14 cellular contexts compared by ENCODE assay signal in genomic region chr19:13133241-13133870, GRCh38. TPM values are rescaled to one million over a fixed set of nuclear protein-coding genes. Genes with fewer than 3 reads are reported as not detected.
DNase-seq lines count a peak whose midpoint lies in the region; ATAC-seq and TF ChIP-seq lines count a peak whose summit lies in the region.
"Had no signal": no experiment of that assay in that cellular context is flagged by ENCODE, and none has a peak within 500 bp of the region (broad histone marks: within the 10 kb centered on the region; RNA-seq: fewer than 3 reads in every experiment).

No MANE protein-coding gene starts in this region.

- H4K20me1 ChIP-seq in H9 (ENCODE audit: control insufficient read depth, insufficient read depth, insufficient read length) = no peaks in the 10 kb centered on the region

- no peak overlapping the region for H3K14ac ChIP-seq in H9 (ENCODE audit: insufficient read depth, low read length)

- H3K27me3 ChIP-seq in H9 (ENCODE audit: insufficient read depth, low read length) (no peaks in the 10 kb centered on the region), MG63 (no peaks in the 10 kb centered on the region)
- no peaks in the 10 kb centered on the region for H3K27me3 ChIP-seq in naive thymus-derived CD4-positive, alpha-beta T cell (ENCODE audit: control insufficient read depth in 2 of 2, insufficient read depth in 2 of 2, low read length in 2 of 2)
- H3K27me3 ChIP-seq: esophagus muscularis mucosa had no signal

- no peaks in the 10 kb centered on the region for H3K23me2 ChIP-seq in H9 (ENCODE audit: insufficient read length, low read depth, low read length, poor library complexity, severe bottlenecking)

- peaks cover 0 to 43% (median 0%) of the 10 kb centered on the region in 3 experiments for H3K36me3 ChIP-seq in naive thymus-derived CD4-positive, alpha-beta T cell (ENCODE audit: control insufficient read depth in 2 of 3, insufficient read depth in 3 of 3, low read length in 3 of 3)
- peaks cover 92% of the 10 kb centered on the region for H3K36me3 ChIP-seq in MG63

- H3K4me3 Mint-ChIP-seq in H9 = no peak overlapping the region
- peak overlapping the region in 1 of 10 donors; percentile 59 for H3K4me3 Mint-ChIP-seq in naive thymus-derived CD4-positive, alpha-beta T cell
- H3K4me3 Mint-ChIP-seq: CD14-positive monocyte had no signal

- no peak overlapping the region for H4K91ac ChIP-seq in H9 (ENCODE audit: insufficient read length, low read depth, low read length)

- no peaks in the 10 kb centered on the region for H3K9me3 Mint-ChIP-seq in H9
- H3K9me3 Mint-ChIP-seq in naive thymus-derived CD4-positive, alpha-beta T cell = no peaks in the 10 kb centered on the region
- H3K9me3 Mint-ChIP-seq: stimulated activated naive CD8-positive, alpha-beta T cell treated with anti-CD3 and anti-CD28 coated beads, Interleukin-15, amount 100 ng/mL, for 72 hours had no signal

- H2BK120ac ChIP-seq in H9 (ENCODE audit: low read depth, low read length, poor library complexity, severe bottlenecking) = no peak overlapping the region

- no peak overlapping the region for H3K27ac ChIP-seq in H9 (ENCODE audit: insufficient read length, low read depth, low read length)
- peak overlapping the region; percentile 83 for H3K27ac ChIP-seq in cingulate gyrus (ENCODE audit: low read depth, low read length)
- no peak overlapping the region for H3K27ac ChIP-seq in naive thymus-derived CD4-positive, alpha-beta T cell (ENCODE audit: low read depth, low read length)

- H3K79me1 ChIP-seq in H9 (ENCODE audit: insufficient read depth, low read depth, low read length, poor library complexity, severe bottlenecking) = peaks cover 8% of the 10 kb centered on the region

- no peak overlapping the region for H3K23ac ChIP-seq in H9 (ENCODE audit: insufficient read length, low read depth, low read length)

- no peak overlapping the region for H2AFZ ChIP-seq in H9 (ENCODE audit: low read length)

- H2BK5ac ChIP-seq in H9 (ENCODE audit: insufficient read length, low read length) = no peak overlapping the region

- POLR2A ChIA-PET in naive thymus-derived CD4-positive, alpha-beta T cell (lab: Charles Lee) = interaction anchor here (0.9 kb wide), 1 partner anchor 17 kb away, joined by 5 read pairs; the partner anchor contains the start of genes IER2 and STX10

- H2BK12ac ChIP-seq in H9 (ENCODE audit: insufficient read length, low read depth, low read length) = no peak overlapping the region

- H3K9ac ChIP-seq in H9 (ENCODE audit: extremely low read depth, insufficient read length, low read length) = no peak overlapping the region

- H3K18ac ChIP-seq in H9 (ENCODE audit: insufficient read length, low read depth, low read length) = no peak overlapping the region

- H3T11ph ChIP-seq in H9 (ENCODE audit: low read length) = no peak overlapping the region

- H3K56ac ChIP-seq in H9 (ENCODE audit: insufficient read length, low read depth, low read length) = no peak overlapping the region

- no peak for TF ChIP-seq CTCF in H9 (conservative IDR thresholded peaks at IDR 0.05)

- H2BK20ac ChIP-seq in H9 (ENCODE audit: low read depth, low read length, poor library complexity, severe bottlenecking) = no peak overlapping the region

- no peak overlapping the region for H4K5ac ChIP-seq in H9 (ENCODE audit: insufficient read length, low read depth, low read length)

- H4K8ac ChIP-seq in H9 (replicated peaks; ENCODE audit: insufficient read length, low read depth, low read length) = no peak overlapping the region

- CTCF ChIA-PET in naive thymus-derived CD4-positive, alpha-beta T cell (lab: Charles Lee) = no interaction called here

- no peak overlapping the region for H3K4me2 ChIP-seq in H9 (ENCODE audit: insufficient read depth, insufficient read length, low read length)

- H3K27me3 Mint-ChIP-seq in H9 (ENCODE audit: low read depth) = no peaks in the 10 kb centered on the region
- no peaks in the 10 kb centered on the region for H3K27me3 Mint-ChIP-seq in naive thymus-derived CD4-positive, alpha-beta T cell
- H3K27me3 Mint-ChIP-seq: stimulated activated naive CD8-positive, alpha-beta T cell treated with anti-CD3 and anti-CD28 coated beads, Interleukin-15, amount 100 ng/mL, for 72 hours had no signal

- no peak overlapping the region for H2BK15ac ChIP-seq in H9 (ENCODE audit: low read depth, low read length)

- peak overlapping the region in 2 of 3 experiments; percentile 7 to 42; a peak in 2 of 7 replicates for H3K27ac Mint-ChIP-seq in H9
- peak overlapping the region in 5 of 9 donors; percentile 24 to 82 (median 43) for H3K27ac Mint-ChIP-seq in naive thymus-derived CD4-positive, alpha-beta T cell

- no peak overlapping the region for H3K4me3 ChIP-seq in naive thymus-derived CD4-positive, alpha-beta T cell (ENCODE audit: low read length)
- H3K4me3 ChIP-seq in MG63 = no peak overlapping the region
- H3K4me3 ChIP-seq: esophagus muscularis mucosa had no signal

- peaks cover 27% of the 10 kb centered on the region; the same call in 1 of the 2 replicates for H3K79me2 ChIP-seq in H9 (ENCODE audit: insufficient read depth, low read length)

- H3K4me1 Mint-ChIP-seq in H9 = peaks cover 6 to 9% of the 10 kb centered on the region in 2 experiments; a peak in 1 of 4 replicates
- H3K4me1 Mint-ChIP-seq in naive thymus-derived CD4-positive, alpha-beta T cell = peaks cover 20 to 33% (median 23%) of the 10 kb centered on the region in 7 donors

- WGBS in H9 (ENCODE audit: extremely low coverage, insufficient read length, low lambda C conversion rate) = no CpG with 5 or more reads among the region's 12 CpGs

- intact Hi-C loops in naive thymus-derived CD4-positive, alpha-beta T cell (cut with micrococcal nuclease) = loop anchor here in 1 of 2 donors (2.0 kb wide), 1 partner anchor 15 kb away; the partner anchor contains the start of gene NACC1

- peaks cover 22 to 57% (median 41%) of the 10 kb centered on the region in 3 experiments; a peak in 6 of 7 replicates for H3K36me3 Mint-ChIP-seq in H9 (ENCODE audit: insufficient read depth in 1 of 3, low read depth in 3 of 3)
- peaks cover 0 to 8% (median 0%) of the 10 kb centered on the region in 5 donors for H3K36me3 Mint-ChIP-seq in naive thymus-derived CD4-positive, alpha-beta T cell

- peak; percentile 51 for DNase-seq in Ammon's horn (ENCODE audit: low spot score)
- DNase-seq in H9 = no peak
- DNase-seq in naive thymus-derived CD4-positive, alpha-beta T cell = no peak
- DNase-seq in MG63 = no peak
- DNase-seq in OCI-M2 (lab: John Stamatoyannopoulos, UW; ENCODE audit: unreplicated experiment) = no peak
- DNase-seq: activated CD4-positive, CD25-positive, alpha-beta regulatory T cell; activated gamma-delta T cell; H7; NCI-H2171 treated with DMSO at 0.1 percent for 48 hours had no signal

- no peak overlapping the region for H3K4ac ChIP-seq in H9 (ENCODE audit: low read depth, low read length)

- no peaks in the 10 kb centered on the region for H3K4me1 ChIP-seq in H9 (ENCODE audit: insufficient read depth, low read length)
- H3K4me1 ChIP-seq in naive thymus-derived CD4-positive, alpha-beta T cell (ENCODE audit: control insufficient read depth in 2 of 2, insufficient read depth in 2 of 2, low read length in 2 of 2) = peaks cover 0 to 11% of the 10 kb centered on the region in 2 donors

- ATAC-seq in naive thymus-derived CD4-positive, alpha-beta T cell = no peak
- no peak for ATAC-seq in HG03108 (IDR thresholded peaks at IDR 0.05; ENCODE audit: unreplicated experiment)

- no peaks in the 10 kb centered on the region for H3K9me3 ChIP-seq in H9 (ENCODE audit: control insufficient read depth, low read depth, low read length)
- H3K9me3 ChIP-seq in naive thymus-derived CD4-positive, alpha-beta T cell (ENCODE audit: control insufficient read depth in 2 of 3, low read length in 3 of 3) = no peaks in the 10 kb centered on the region
- H3K9me3 ChIP-seq in MG63 = no peaks in the 10 kb centered on the region
- H3K9me3 ChIP-seq: esophagus muscularis mucosa had no signal

- H2AK5ac ChIP-seq in H9 (ENCODE audit: insufficient read length, low read length) = no peak overlapping the region

RNA-seq across cellular contexts. Expression of gene NACC1, which starts 15.3 kb away (rescaled TPM):
- 198 and 210 TPM in 2 replicates for total RNA-seq in H9 (2021)
- 10 to 100 TPM; 18.0 to 72.7 (median 22.4) TPM for total RNA-seq in naive thymus-derived CD4-positive, alpha-beta T cell
- polyA plus RNA-seq in naive thymus-derived CD4-positive, alpha-beta T cell = 1 to 10 TPM; 1.7 to 2.0 TPM
- 44.6 and 96.4 TPM in 2 replicates for total RNA-seq in MG63 (2014; rRNA removed; shearing (Covaris generic); ENCODE audit: low replicate concordance)

RNA-seq across cellular contexts. Expression of gene TRMT1, which starts 16.8 kb away (rescaled TPM):
- total RNA-seq in H9 (2021) = 92.8 and 95.7 TPM in 2 replicates
- 10 to 100 TPM; 64.2 to 96.4 (median 87.8) TPM for total RNA-seq in naive thymus-derived CD4-positive, alpha-beta T cell
- 10 to 100 TPM; 22.6 to 36.3 TPM for polyA plus RNA-seq in naive thymus-derived CD4-positive, alpha-beta T cell
- total RNA-seq in MG63 (2014; rRNA removed; shearing (Covaris generic); ENCODE audit: low replicate concordance) = 127 and 172 TPM in 2 replicates

RNA-seq across cellular contexts. Expression of gene STX10, which starts 16.8 kb away (rescaled TPM):
- 39.4 and 40.5 TPM in 2 replicates for total RNA-seq in H9 (2021)
- total RNA-seq in naive thymus-derived CD4-positive, alpha-beta T cell = 10 to 100 TPM; 42.6 to 76.2 (median 68.5) TPM
- polyA plus RNA-seq in naive thymus-derived CD4-positive, alpha-beta T cell = 10 to 100 TPM; 45.9 to 63.7 TPM
- 281 and 371 TPM in 2 replicates for total RNA-seq in MG63 (2014; rRNA removed; shearing (Covaris generic); ENCODE audit: low replicate concordance)

RNA-seq across cellular contexts. Expression of gene IER2, which starts 16.9 kb away (rescaled TPM):
- total RNA-seq in H9 (2021) = 160 and 165 TPM in 2 replicates
- total RNA-seq in naive thymus-derived CD4-positive, alpha-beta T cell = 100 to 1,000 TPM; 135 to 558 (median 246) TPM
- 100 to 1,000 TPM; 121 to 139 TPM for polyA plus RNA-seq in naive thymus-derived CD4-positive, alpha-beta T cell
- total RNA-seq in MG63 (2014; rRNA removed; shearing (Covaris generic); ENCODE audit: low replicate concordance) = 39.0 and 80.1 TPM in 2 replicates

RNA-seq across cellular contexts. Expression of gene LYL1, which starts 30.7 kb away (rescaled TPM):
- 0.63 and 0.86 TPM in 2 replicates for total RNA-seq in H9 (2021)
- total RNA-seq in naive thymus-derived CD4-positive, alpha-beta T cell = 10 to 100 TPM in 1 of 5 experiments, 1 to 10 TPM in 4; 4.6 to 22.6 (median 7.8) TPM
- 1 to 10 TPM; 2.4 to 2.9 TPM for polyA plus RNA-seq in naive thymus-derived CD4-positive, alpha-beta T cell
- not detected in 2 replicates for total RNA-seq in MG63 (2014; rRNA removed; shearing (Covaris generic); ENCODE audit: low replicate concordance)
